13 cellular contexts compared by ENCODE assay signal in genomic region chr3:161314836-161315391, GRCh38. TPM values are rescaled to one million over a fixed set of nuclear protein-coding genes. Genes with fewer than 3 reads are reported as not detected.
A peak's percentile ranks its signal among the peaks of the same experiment; 100 is the strongest.
DNase-seq lines count a peak whose midpoint lies in the region; ATAC-seq, FAIRE-seq and TF ChIP-seq lines count a peak whose summit lies in the region.
"Had no signal": no experiment of that assay in that cellular context is flagged by ENCODE, and none has a peak within 500 bp of the region (broad histone marks: within the 10 kb centered on the region; RNA-seq: fewer than 3 reads in every experiment).

No MANE protein-coding gene starts in this region.

- peak; percentile 60 for ATAC-seq in GM21360 (IDR thresholded peaks at IDR 0.05; ENCODE audit: unreplicated experiment)
- peak; percentile 66 for ATAC-seq in HG03060 (IDR thresholded peaks at IDR 0.05; ENCODE audit: low read depth, unreplicated experiment)
- no peak for ATAC-seq in HG03521 (IDR thresholded peaks at IDR 0.05; ENCODE audit: unreplicated experiment)
- ATAC-seq in left colon, result no peak

- H3K4me3 ChIP-seq in adrenal gland (no peak overlapping the region), kidney (ENCODE audit: low read length in 2 of 2) (no peak overlapping the region)
- H3K4me3 ChIP-seq: ovary had no signal

- H3K27ac ChIP-seq in adrenal gland (no peak overlapping the region), kidney (ENCODE audit: low read depth in 2 of 2, low read length in 2 of 2) (no peak overlapping the region)
- H3K27ac ChIP-seq: ovary had no signal

- H3K4me1 ChIP-seq in adrenal gland (replicated peaks in 1 of 2), result no peaks in the 10 kb centered on the region
- no peaks in the 10 kb centered on the region for H3K4me1 ChIP-seq in kidney (ENCODE audit: control insufficient read depth in 1 of 2, insufficient read depth in 1 of 2, low read depth in 1 of 2, low read length in 2 of 2)

- H3K36me3 ChIP-seq in adrenal gland (replicated peaks in 1 of 2) (no peaks in the 10 kb centered on the region), kidney (ENCODE audit: control insufficient read depth in 1 of 2, insufficient read depth in 2 of 2, low read length in 2 of 2) (no peaks in the 10 kb centered on the region)
- H3K36me3 ChIP-seq: ovary had no signal

- TF ChIP-seq POLR2A in adrenal gland (IDR thresholded peaks at IDR 0.05), result no peak

- FAIRE-seq in kidney (lab: Jason Lieb, UNC), result no peak

- WGBS in adrenal gland, 4 donors, result 72 to 92% (median 85%) methylated on average over 3 of the region's 3 CpGs

- no peaks in the 10 kb centered on the region for H3K27me3 ChIP-seq in adrenal gland
- H3K27me3 ChIP-seq: ovary had no signal

- no peak overlapping the region for H3K9ac ChIP-seq in kidney (ENCODE audit: low read length in 2 of 2)

- intact Hi-C loops in adrenal gland (cut with DNase I), result no loop called here
- intact Hi-C loops in kidney (cut with DNase I), result no loop called here
- intact Hi-C loops in left colon (cut with DNase I, micrococcal nuclease), result no loop called here

- no peak for TF ChIP-seq CTCF in adrenal gland (IDR thresholded peaks at IDR 0.05)
- TF ChIP-seq CTCF in kidney (IDR thresholded peaks at IDR 0.05; ENCODE audit: borderline replicate concordance, extremely low read depth, insufficient read depth), result no peak

- H3K9me3 ChIP-seq in adrenal gland (replicated peaks in 1 of 3), result no peaks in the 10 kb centered on the region
- H3K9me3 ChIP-seq in kidney (ENCODE audit: control insufficient read depth in 1 of 2, low read length in 2 of 2), result no peaks in the 10 kb centered on the region
- H3K9me3 ChIP-seq: ovary had no signal

- DNase-seq in EL (peak; percentile 5), astrocyte of the hippocampus (ENCODE audit: low read depth, low spot score) (peak; percentile 43), adrenal gland (no peak), kidney (no peak), left colon (no peak)
- DNase-seq: NCI-H510A, ovary had no signal

RNA-seq across cellular contexts. Expression of gene SPTSSB, which starts 56.4 kb away (rescaled TPM):
- total RNA-seq in adrenal gland (under 1 TPM in 4 of 8 donors, not detected in 4; 0.14 to 0.97 (median 0.48) TPM), kidney (7.8 TPM), left colon (1 to 10 TPM in 1 of 2 donors, under 1 TPM in 1; 0.98 to 1.1 TPM)
- polyA plus RNA-seq in adrenal gland (under 1 TPM in 2 of 3 donors, not detected in 1; 0.13 TPM), kidney (ENCODE audit: insufficient read depth, low read depth, low replicate concordance) (0.52 TPM)
- total RNA-seq: dermis microvascular lymphatic vessel endothelial cell; T-helper 2 cell treated with Interferon-gamma antibody and Interleukin-4, amounts not matched to agents 100 ng/mL and 5 ng/mL, for 36 hours had no signal
- polyA plus RNA-seq: IgD-negative memory B cell had no signal

Comparison
In these comparisons a context has a peak if more than half of its experiments do, and no peak if none do; other contexts are left out.
1. DNase-seq: peak in EL (single experiment) and astrocyte of the hippocampus (single experiment); none in adrenal gland (0 of 7), kidney (single experiment) and left colon (0 of 2).
2. ATAC-seq: peak in GM21360 (single experiment) and HG03060 (single experiment); none in HG03521 (single experiment) and left colon (single experiment).